2 cellular contexts compared by ENCODE assay signal in genomic region chr17:36627101-36627500, GRCh38.
TF ChIP-seq lines count a peak whose summit lies in the region.

No MANE protein-coding gene starts in this region.

TF ChIP-seq in GM23338, 12 proteins besides CTCF, POLR2A, EP300 and RAD21:
- no peak for TF ChIP-seq CREB1 (CRISPR knock-in tag; IDR thresholded peaks at IDR 0.05; ENCODE audit: low read depth)

TF ChIP-seq in H1, 55 proteins besides CTCF, POLR2A, EP300 and RAD21:
- TF ChIP-seq E2F6 (IDR thresholded peaks at IDR 0.05): no peak
- no peak for TF ChIP-seq CEBPB (IDR thresholded peaks at IDR 0.05; ENCODE audit: low read depth, low read length)
- no peak for TF ChIP-seq NANOG (IDR thresholded peaks at IDR 0.05; ENCODE audit: insufficient read depth, low read depth, low read length, poor library complexity, severe bottlenecking)
- TF ChIP-seq GABPA (IDR thresholded peaks at IDR 0.05; ENCODE audit: borderline replicate concordance, insufficient read depth, low read length): no peak
- no peak for TF ChIP-seq TBP (IDR thresholded peaks at IDR 0.05; ENCODE audit: low read depth, low read length)
- no peak for TF ChIP-seq SIRT6 (IDR thresholded peaks at IDR 0.05; ENCODE audit: low read length)
- no peak for TF ChIP-seq RNF2 (IDR thresholded peaks at IDR 0.05; ENCODE audit: borderline replicate concordance, low read depth, low read length, missing control alignments, poor library complexity, severe bottlenecking)
- TF ChIP-seq ZNF274 (IDR thresholded peaks at IDR 0.05; ENCODE audit: borderline replicate concordance, extremely low read depth, low read length): no peak
